Comparison of ENCODE assay signal across 14 cellular contexts in genomic region chr4:145019346-145019745, GRCh38.
DNase-seq lines count a peak whose midpoint lies in the region; ATAC-seq and TF ChIP-seq lines count a peak whose summit lies in the region.
"Had no signal": no experiment of that assay in that cellular context is flagged by ENCODE, and none has a peak within 500 bp of the region (broad histone marks: within the 10 kb centered on the region; RNA-seq: fewer than 3 reads in every experiment).

No MANE protein-coding gene starts in this region.

- H3K4me3 Mint-ChIP-seq in T-cell (peak overlapping the region; percentile 7 to 34 (median 32)), naive B cell (peak overlapping the region in 4 of 8 donors; percentile 9 to 57 (median 16))

- TF ChIP-seq CTCF in GM12864 (IDR thresholded peaks at IDR 0.05; ENCODE audit: low read depth, low read length, missing control alignments): no peak

- ATAC-seq in GM18867 (IDR thresholded peaks at IDR 0.05; ENCODE audit: unreplicated experiment): peak; percentile 80
- no peak for ATAC-seq in T-cell (replicated peaks in 1 of 4)
- ATAC-seq in naive B cell (ENCODE audit: low read depth in 2 of 2): no peak
- ATAC-seq: K562, left colon had no signal

- no peaks in the 10 kb centered on the region for H3K27me3 Mint-ChIP-seq in T-cell
- no peaks in the 10 kb centered on the region for H3K27me3 Mint-ChIP-seq in naive B cell

- H3K4me3 ChIP-seq in GM12864 (ENCODE audit: low read depth, low read length): no peak overlapping the region
- H3K4me3 ChIP-seq: K562 had no signal

- H3K27ac Mint-ChIP-seq in T-cell (peak overlapping the region; percentile 84 to 87), naive B cell (peak overlapping the region; percentile 21 to 91 (median 66))

- H3K36me3 Mint-ChIP-seq in T-cell (peaks cover 57% of the 10 kb centered on the region), naive B cell (peaks cover 27% of the 10 kb centered on the region in 2 donors)

- CTCF ChIA-PET in T-cell (lab: Charles Lee): no interaction called here

- H3K9me3 Mint-ChIP-seq in T-cell (peaks cover 4 to 27% (median 22%) of the 10 kb centered on the region in 3 donors), naive B cell (peaks cover 7 to 44% (median 22%) of the 10 kb centered on the region in 7 donors)

- POLR2A ChIA-PET in T-cell (lab: Charles Lee): no interaction called here

- DNase-seq in GM12864 (ENCODE audit: low read depth) (peak; percentile 3), T-cell (no peak), naive B cell (no peak), DMS 273 treated with DMSO at 0.1 percent for 48 hours (lab: John Stamatoyannopoulos, UW) (no peak), globus pallidus (ENCODE audit: low spot score) (no peak), DMS 273 (lab: John Stamatoyannopoulos, UW; ENCODE audit: unreplicated experiment) (no peak)
- DNase-seq: BE2C, dermis blood vessel endothelial cell, DMS79, left colon, NCI-H1417, SK-N-SH had no signal

- peaks cover 42 to 45% (median 43%) of the 10 kb centered on the region in 3 donors for H3K4me1 Mint-ChIP-seq in T-cell
- peaks cover 21 to 29% (median 29%) of the 10 kb centered on the region in 3 donors for H3K4me1 Mint-ChIP-seq in naive B cell
